24 cellular contexts compared by ENCODE assay signal in genomic region chr20:62765432-62766070, GRCh38. TPM values are rescaled to one million over a fixed set of nuclear protein-coding genes. Genes with fewer than 3 reads are reported as not detected.
DNase-seq lines count a peak whose midpoint lies in the region; FAIRE-seq and TF ChIP-seq lines count a peak whose summit lies in the region.
"Had no signal": no experiment of that assay in that cellular context is flagged by ENCODE, and none has a peak within 500 bp of the region (broad histone marks: within the 10 kb centered on the region; RNA-seq: fewer than 3 reads in every experiment).

No MANE protein-coding gene starts in this region.

- H2AK5ac ChIP-seq in mesenchymal stem cell (ENCODE audit: low read length, severe bottlenecking): no peak overlapping the region

- no peak for TF ChIP-seq CTCF in CD14-positive monocyte (IDR thresholded peaks at IDR 0.05)
- TF ChIP-seq CTCF in RWPE1 (conservative IDR thresholded peaks at IDR 0.05; ENCODE audit: low read depth): no peak
- no peak for TF ChIP-seq CTCF in kidney (IDR thresholded peaks at IDR 0.05; ENCODE audit: borderline replicate concordance, extremely low read depth, insufficient read depth)

- H3K9ac ChIP-seq in kidney (ENCODE audit: low read length in 2 of 2) (no peak overlapping the region), mesenchymal stem cell (ENCODE audit: low read length) (no peak overlapping the region)
- H3K9ac ChIP-seq: SK-N-SH had no signal

- no peaks in the 10 kb centered on the region for H3K9me3 ChIP-seq in kidney (ENCODE audit: control insufficient read depth in 1 of 2, low read length in 2 of 2)
- H3K9me3 ChIP-seq in mesenchymal stem cell (ENCODE audit: control insufficient read depth, low read length): no peaks in the 10 kb centered on the region
- H3K9me3 ChIP-seq: SK-N-SH had no signal

- peaks cover 0 to 12% of the 10 kb centered on the region in 2 donors for H3K4me1 ChIP-seq in kidney (ENCODE audit: control insufficient read depth in 1 of 2, insufficient read depth in 1 of 2, low read depth in 1 of 2, low read length in 2 of 2)
- H3K4me1 ChIP-seq in mesenchymal stem cell (ENCODE audit: control insufficient read depth, insufficient read depth, low read depth, low read length): peaks cover 12% of the 10 kb centered on the region

- intact Hi-C loops in CD14-positive monocyte (cut with micrococcal nuclease) (no loop called here), kidney (cut with DNase I) (no loop called here)

- H2BK120ac ChIP-seq in mesenchymal stem cell (ENCODE audit: low read depth, low read length): no peak overlapping the region

- peaks cover 4% of the 10 kb centered on the region for H3K4me1 Mint-ChIP-seq in CD14-positive monocyte

- H2BK15ac ChIP-seq in mesenchymal stem cell (ENCODE audit: low read depth, poor library complexity, severe bottlenecking): no peak overlapping the region

- peak; percentile 40 for DNase-seq in CD14-positive monocyte (ENCODE audit: low spot score)
- DNase-seq in RWPE1 (ENCODE audit: low spot score): no peak
- peak; percentile 40 for DNase-seq in kidney
- peak; percentile 16 for DNase-seq in retina
- DNase-seq in occipital lobe (lab: John Stamatoyannopoulos, UW): no peak
- no peak for DNase-seq in mesenchymal stem cell
- no peak for DNase-seq in stimulated activated CD4-positive, alpha-beta T cell treated with anti-CD3 and anti-CD28 coated beads, Interleukin-4, amount 100 ng/mL, for 1 hour
- DNase-seq: C1 segment of cervical spinal cord; Calu3; CD8-positive, alpha-beta memory T cell; DMS153; GDM1; MV-4-11; NCI-H1694; NCI-H2081; NCI-H2171; NCI-H345; NCI-H526; OCI-M1; SHP77 treated with DMSO at 0.1 percent for 48 hours; SK-N-SH had no signal

- no peak overlapping the region for H3K27ac Mint-ChIP-seq in CD14-positive monocyte
- H3K27ac Mint-ChIP-seq: IgD-negative memory B cell had no signal

- no peak overlapping the region for H3K4me2 ChIP-seq in mesenchymal stem cell (ENCODE audit: low read length, poor library complexity, severe bottlenecking)
- H3K4me2 ChIP-seq: SK-N-SH had no signal

- H2BK12ac ChIP-seq in mesenchymal stem cell (ENCODE audit: low read length in 2 of 2): no peak overlapping the region

- POLR2A ChIA-PET in RWPE1 (lab: Yijun Ruan, JAX; ENCODE audit: low non-redundant PET): no interaction called here

- no peak overlapping the region for H4K8ac ChIP-seq in mesenchymal stem cell (ENCODE audit: low read length)

- no peak overlapping the region for H4K91ac ChIP-seq in mesenchymal stem cell (ENCODE audit: low read length)

- H3K79me1 ChIP-seq in mesenchymal stem cell (replicated peaks; ENCODE audit: low read length, poor library complexity, severe bottlenecking): no peaks in the 10 kb centered on the region

- no peak overlapping the region for H3K18ac ChIP-seq in mesenchymal stem cell (ENCODE audit: low read depth in 1 of 2, low read length in 2 of 2)

- WGBS in mesenchymal stem cell: 87% methylated on average over 15 of the region's 15 CpGs

- H3K23ac ChIP-seq in mesenchymal stem cell (ENCODE audit: low read length in 2 of 2): no peak overlapping the region

- H3K4ac ChIP-seq in mesenchymal stem cell (ENCODE audit: low read depth in 1 of 2, low read length in 2 of 2): no peak overlapping the region

- H3K27ac ChIP-seq in RWPE1: peak overlapping the region; percentile 65
- H3K27ac ChIP-seq in kidney (ENCODE audit: low read depth in 2 of 2, low read length in 2 of 2): no peak overlapping the region
- H3K27ac ChIP-seq in mesenchymal stem cell (ENCODE audit: low read length, poor library complexity, severe bottlenecking): no peak overlapping the region

- no peak overlapping the region for H2BK5ac ChIP-seq in mesenchymal stem cell (ENCODE audit: low read depth, low read length, poor library complexity, severe bottlenecking)

- no peak overlapping the region for H3K14ac ChIP-seq in mesenchymal stem cell (ENCODE audit: low read length in 2 of 2)

- H3K9me3 Mint-ChIP-seq in CD14-positive monocyte: peaks cover 0 to 3% (median 0%) of the 10 kb centered on the region in 7 donors
- H3K9me3 Mint-ChIP-seq: CD8-positive, alpha-beta memory T cell; IgD-negative memory B cell had no signal

- no peak overlapping the region for H3K4me3 Mint-ChIP-seq in CD14-positive monocyte
- H3K4me3 Mint-ChIP-seq: CD8-positive, alpha-beta memory T cell; IgD-negative memory B cell had no signal

- no peak overlapping the region for H2AFZ ChIP-seq in mesenchymal stem cell (ENCODE audit: low read depth, low read length)

- CTCF ChIA-PET in RWPE1 (lab: Yijun Ruan, JAX): interaction anchor here (1.0 to 1.7 kb wide), 3 partner anchors 25 to 878 kb away, joined by 3 to 8 read pairs (median 6); no protein-coding TSS in a partner anchor

- peaks cover 2 to 18% (median 5%) of the 10 kb centered on the region in 3 donors for H3K27me3 Mint-ChIP-seq in CD14-positive monocyte (ENCODE audit: low read depth in 3 of 3)
- H3K27me3 Mint-ChIP-seq: CD8-positive, alpha-beta memory T cell had no signal

- no peak for FAIRE-seq in kidney (lab: Jason Lieb, UNC)
- FAIRE-seq: GM18507, H1 had no signal

- H3K36me3 ChIP-seq in kidney (ENCODE audit: control insufficient read depth in 1 of 2, insufficient read depth in 2 of 2, low read length in 2 of 2) (no peaks in the 10 kb centered on the region), mesenchymal stem cell (ENCODE audit: control insufficient read depth in 1 of 2, insufficient read depth in 2 of 2, low read depth in 1 of 2, low read length in 2 of 2) (no peaks in the 10 kb centered on the region)

- H3K36me3 Mint-ChIP-seq in CD14-positive monocyte: no peaks in the 10 kb centered on the region
- H3K36me3 Mint-ChIP-seq: CD8-positive, alpha-beta memory T cell; IgD-negative memory B cell had no signal

- H3K27me3 ChIP-seq in mesenchymal stem cell (ENCODE audit: control insufficient read depth in 1 of 2, insufficient read depth in 1 of 2, low read length in 2 of 2): peaks cover 33 to 70% of the 10 kb centered on the region in 2 experiments

- no peak overlapping the region for H3K4me3 ChIP-seq in kidney (ENCODE audit: low read length in 2 of 2)
- no peak overlapping the region for H3K4me3 ChIP-seq in mesenchymal stem cell (ENCODE audit: insufficient read depth in 1 of 2, low read depth in 1 of 2, low read length in 2 of 2)

RNA-seq across cellular contexts. Expression of gene MRGBP, which starts 30.7 kb away (rescaled TPM):
- polyA plus RNA-seq in CD14-positive monocyte (10 to 100 TPM; 10.2 to 10.5 TPM), kidney (ENCODE audit: insufficient read depth, low read depth, low replicate concordance) (9.0 TPM)
- total RNA-seq in kidney (7.6 TPM), occipital lobe (20.1 TPM)
- 14.2 TPM for polyA plus RNA-seq in mesenchymal stem cell (2013, experiment 1 of 2)
- 14.5 TPM for polyA plus RNA-seq in mesenchymal stem cell (2013, experiment 2 of 2)

RNA-seq across cellular contexts. Expression of gene OGFR, which starts 39.1 kb away (rescaled TPM):
- polyA plus RNA-seq in CD14-positive monocyte (10 to 100 TPM; 47.8 to 79.3 TPM), kidney (ENCODE audit: insufficient read depth, low read depth, low replicate concordance) (33.7 TPM)
- total RNA-seq in kidney (46.8 TPM), occipital lobe (21.5 TPM)
- polyA plus RNA-seq in mesenchymal stem cell (2013, experiment 1 of 2): 28.3 TPM
- polyA plus RNA-seq in mesenchymal stem cell (2013, experiment 2 of 2): 27.4 TPM

RNA-seq across cellular contexts. Expression of gene COL9A3, which starts 51.3 kb away (rescaled TPM):
- polyA plus RNA-seq in CD14-positive monocyte (1 to 10 TPM; 1.8 to 2.6 TPM), kidney (ENCODE audit: insufficient read depth, low read depth, low replicate concordance) (2.3 TPM)
- total RNA-seq in kidney (4.3 TPM), occipital lobe (37.1 TPM)
- 0.79 TPM for polyA plus RNA-seq in mesenchymal stem cell (2013, experiment 1 of 2)
- 0.44 TPM for polyA plus RNA-seq in mesenchymal stem cell (2013, experiment 2 of 2)
- total RNA-seq: CD8-positive, alpha-beta memory T cell had no signal
- polyA plus RNA-seq: CD8-positive, alpha-beta memory T cell had no signal

RNA-seq across cellular contexts. Expression of gene NTSR1, which starts 56.9 kb away (rescaled TPM):
- polyA plus RNA-seq in CD14-positive monocyte: under 1 TPM; 0.35 to 0.40 TPM
- total RNA-seq in kidney: 0.09 TPM
- not detected for polyA plus RNA-seq in kidney (ENCODE audit: insufficient read depth, low read depth, low replicate concordance)
- total RNA-seq in occipital lobe: 6.7 TPM
- polyA plus RNA-seq in mesenchymal stem cell (2013, experiment 1 of 2): 0.01 TPM
- 0.07 TPM for polyA plus RNA-seq in mesenchymal stem cell (2013, experiment 2 of 2)
- total RNA-seq: Calu3; CD8-positive, alpha-beta memory T cell had no signal
- polyA plus RNA-seq: CD8-positive, alpha-beta memory T cell; IgD-negative memory B cell had no signal

Comparison
In these comparisons a context has a peak if more than half of its experiments do, and no peak if none do; other contexts are left out.
1. DNase-seq: peak in CD14-positive monocyte (single experiment), kidney (single experiment) and retina (single experiment); none in RWPE1 (single experiment), occipital lobe (single experiment), mesenchymal stem cell (single experiment) and stimulated activated CD4-positive, alpha-beta T cell treated with anti-CD3 and anti-CD28 coated beads, Interleukin-4, amount 100 ng/mL, for 1 hour (single experiment).